17 cellular contexts compared by ENCODE assay signal in genomic region chr4:78765607-78766006, GRCh38. TPM values are rescaled to one million over a fixed set of nuclear protein-coding genes. Genes with fewer than 3 reads are reported as not detected.
DNase-seq lines count a peak whose midpoint lies in the region; ATAC-seq and TF ChIP-seq lines count a peak whose summit lies in the region.
"Had no signal": no experiment of that assay in that cellular context is flagged by ENCODE, and none has a peak within 500 bp of the region (broad histone marks: within the 10 kb centered on the region; RNA-seq: fewer than 3 reads in every experiment).

No MANE protein-coding gene starts in this region.

- no peak for TF ChIP-seq CTCF in DOHH2 (IDR thresholded peaks at IDR 0.05; ENCODE audit: low read depth, low read length, poor library complexity, severe bottlenecking)
- no peak for TF ChIP-seq CTCF in IMR-90 (conservative IDR thresholded peaks at IDR 0.05; ENCODE audit: low read depth, low read length)
- no peak for TF ChIP-seq CTCF in SU-DHL-6 (IDR thresholded peaks at IDR 0.05; ENCODE audit: insufficient read depth, low read length, poor library complexity, severe bottlenecking)

- H3K4me3 Mint-ChIP-seq in stimulated activated naive CD8-positive, alpha-beta T cell treated with anti-CD3 and anti-CD28 coated beads, Interleukin-15, amount 100 ng/mL, for 72 hours: no peak overlapping the region
- H3K4me3 Mint-ChIP-seq: CD8-positive, alpha-beta memory T cell had no signal

- H3K18ac ChIP-seq in IMR-90 (ENCODE audit: low read depth, low read length) (no peak overlapping the region), mesenchymal stem cell (ENCODE audit: low read depth in 1 of 2, low read length in 2 of 2) (no peak overlapping the region)

- 0 out of 2 replicates have a peak overlapping the region, but pooled peaks have one; percentile 5 for H3K27ac ChIP-seq in DOHH2 (ENCODE audit: low read depth, low read length)
- H3K27ac ChIP-seq in IMR-90 (ENCODE audit: insufficient read depth, low read length): no peak overlapping the region; the same call in 1 of the 2 replicates
- no peak overlapping the region for H3K27ac ChIP-seq in SU-DHL-6 (ENCODE audit: low read depth, low read length)
- H3K27ac ChIP-seq in mesenchymal stem cell (ENCODE audit: low read length, poor library complexity, severe bottlenecking): no peak overlapping the region
- H3K27ac ChIP-seq: BLaER1 treated with 17β-estradiol and CSF1 and Interleukin-3, amounts not matched to agents 10 nM and 100 nM had no signal

- H2BK120ac ChIP-seq in IMR-90 (ENCODE audit: low read depth, low read length) (peak overlapping the region; percentile 26; the same call in 1 of the 2 replicates), mesenchymal stem cell (ENCODE audit: low read depth, low read length) (no peak overlapping the region)

- in situ Hi-C loops in IMR-90 (cut with MboI; ENCODE audit: low sequenced_read_pairs): no loop called here

- H4K5ac ChIP-seq in IMR-90 (ENCODE audit: low read depth, low read length): no peak overlapping the region

- H3K4me3 ChIP-seq in DOHH2 (ENCODE audit: low read length) (peak overlapping the region; percentile 50), IMR-90 (ENCODE audit: insufficient read depth, low read depth, low read length) (no peak overlapping the region), SU-DHL-6 (ENCODE audit: insufficient read depth, low read length, poor library complexity, severe bottlenecking) (no peak overlapping the region), mesenchymal stem cell (ENCODE audit: insufficient read depth in 1 of 2, low read depth in 1 of 2, low read length in 2 of 2) (no peak overlapping the region)
- H3K4me3 ChIP-seq: BLaER1 treated with 17β-estradiol and CSF1 and Interleukin-3, amounts not matched to agents 10 nM and 100 nM; HAP-1; Peyer's patch had no signal

- ATAC-seq in IMR-90 (ENCODE audit: low read depth): no peak
- no peak for ATAC-seq in GM18511 (IDR thresholded peaks at IDR 0.05; ENCODE audit: unreplicated experiment)
- ATAC-seq in stimulated activated naive CD8-positive, alpha-beta T cell treated with anti-CD3 and anti-CD28 coated beads, Interleukin-15, amount 100 ng/mL, for 72 hours: no peak
- ATAC-seq: Right ventricle myocardium inferior had no signal

- dilution Hi-C loops in IMR-90 (cut with HindIII; ENCODE audit: low sequenced_read_pairs, unreplicated experiment): no loop called here

- no peak for TF ChIP-seq POLR2A in IMR-90 (IDR thresholded peaks at IDR 0.05; ENCODE audit: low read depth, low read length)

- intact Hi-C loops in IMR-90 (cut with micrococcal nuclease): no loop called here

- TF ChIP-seq RAD21 in IMR-90 (IDR thresholded peaks at IDR 0.05; ENCODE audit: low read length): no peak

- H2BK5ac ChIP-seq in IMR-90 (ENCODE audit: low read depth, low read length, poor library complexity, severe bottlenecking) (no peak overlapping the region), mesenchymal stem cell (ENCODE audit: low read depth, low read length, poor library complexity, severe bottlenecking) (no peak overlapping the region)

- H3K9me3 Mint-ChIP-seq in stimulated activated naive CD8-positive, alpha-beta T cell treated with anti-CD3 and anti-CD28 coated beads, Interleukin-15, amount 100 ng/mL, for 72 hours: no peaks in the 10 kb centered on the region
- H3K9me3 Mint-ChIP-seq: CD8-positive, alpha-beta memory T cell had no signal

- CTCF ChIA-PET in IMR-90 (lab: Yijun Ruan, JAX): interaction anchor here (1.3 kb wide), 1 partner anchor 121 kb away, joined by 3 read pairs; no protein-coding TSS in a partner anchor

- POLR2A ChIA-PET in IMR-90 (lab: Charles Lee; ENCODE audit: unreplicated experiment): no interaction called here

- H3K4me1 Mint-ChIP-seq in stimulated activated naive CD8-positive, alpha-beta T cell treated with anti-CD3 and anti-CD28 coated beads, Interleukin-15, amount 100 ng/mL, for 72 hours: peaks cover 43% of the 10 kb centered on the region
- H3K4me1 Mint-ChIP-seq: CD8-positive, alpha-beta memory T cell had no signal

- BruUV-seq in IMR-90 (replicated peaks; lab: Mats Ljungman, UMichigan): no TSS peak

- H2AK9ac ChIP-seq in IMR-90 (replicated peaks; ENCODE audit: low read depth, low read length, poor library complexity): no peak overlapping the region

- H3K27me3 ChIP-seq in DOHH2 (ENCODE audit: control insufficient read depth, low read length) (no peaks in the 10 kb centered on the region), IMR-90 (ENCODE audit: control insufficient read depth, insufficient read depth, low read length) (no peaks in the 10 kb centered on the region), SU-DHL-6 (ENCODE audit: low read length) (no peaks in the 10 kb centered on the region), mesenchymal stem cell (ENCODE audit: control insufficient read depth in 1 of 2, insufficient read depth in 1 of 2, low read length in 2 of 2) (no peaks in the 10 kb centered on the region)
- H3K27me3 ChIP-seq: BLaER1 treated with 17β-estradiol and CSF1 and Interleukin-3, amounts not matched to agents 10 nM and 100 nM; Peyer's patch had no signal

- no peaks in the 10 kb centered on the region for H3K36me3 ChIP-seq in DOHH2 (ENCODE audit: control insufficient read depth, low read length)
- H3K36me3 ChIP-seq in IMR-90 (ENCODE audit: control insufficient read depth, insufficient read depth, low read length): no peaks in the 10 kb centered on the region
- H3K36me3 ChIP-seq in SU-DHL-6 (ENCODE audit: low read length): no peaks in the 10 kb centered on the region
- H3K36me3 ChIP-seq in mesenchymal stem cell (ENCODE audit: control insufficient read depth in 1 of 2, insufficient read depth in 2 of 2, low read depth in 1 of 2, low read length in 2 of 2): no peaks in the 10 kb centered on the region
- H3K36me3 ChIP-seq: BLaER1 treated with 17β-estradiol and CSF1 and Interleukin-3, amounts not matched to agents 10 nM and 100 nM; HAP-1; Peyer's patch had no signal

- peaks cover 31% of the 10 kb centered on the region for H3K4me1 ChIP-seq in DOHH2 (ENCODE audit: control insufficient read depth, low read length)
- peaks cover 9% of the 10 kb centered on the region for H3K4me1 ChIP-seq in IMR-90 (ENCODE audit: control insufficient read depth, insufficient read depth, low read length)
- H3K4me1 ChIP-seq in mesenchymal stem cell (ENCODE audit: control insufficient read depth, insufficient read depth, low read depth, low read length): no peaks in the 10 kb centered on the region

- H3K4ac ChIP-seq in IMR-90 (ENCODE audit: low read depth, low read length): no peak overlapping the region
- H3K4ac ChIP-seq in mesenchymal stem cell (ENCODE audit: low read depth in 1 of 2, low read length in 2 of 2): no peak overlapping the region

- no peak overlapping the region for H3K27ac Mint-ChIP-seq in stimulated activated naive CD8-positive, alpha-beta T cell treated with anti-CD3 and anti-CD28 coated beads, Interleukin-15, amount 100 ng/mL, for 72 hours
- H3K27ac Mint-ChIP-seq: CD8-positive, alpha-beta memory T cell had no signal

- no peak overlapping the region for H3K14ac ChIP-seq in IMR-90 (replicated peaks; ENCODE audit: low read depth, low read length)
- no peak overlapping the region for H3K14ac ChIP-seq in mesenchymal stem cell (ENCODE audit: low read length in 2 of 2)

- H3K9ac ChIP-seq in IMR-90 (ENCODE audit: low read depth, low read length) (no peak overlapping the region), SU-DHL-6 (ENCODE audit: low read length) (no peak overlapping the region), mesenchymal stem cell (ENCODE audit: low read length) (peak overlapping the region; percentile 17)
- H3K9ac ChIP-seq: BLaER1 treated with 17β-estradiol and CSF1 and Interleukin-3, amounts not matched to agents 10 nM and 100 nM had no signal

- H3K9me3 ChIP-seq in DOHH2 (ENCODE audit: control insufficient read depth, insufficient read depth, low read length) (no peaks in the 10 kb centered on the region), IMR-90 (ENCODE audit: control insufficient read depth, insufficient read depth, low read length) (no peaks in the 10 kb centered on the region), SU-DHL-6 (ENCODE audit: insufficient read depth, low read length) (no peaks in the 10 kb centered on the region), mesenchymal stem cell (ENCODE audit: control insufficient read depth, low read length) (no peaks in the 10 kb centered on the region)
- H3K9me3 ChIP-seq: BLaER1 treated with 17β-estradiol and CSF1 and Interleukin-3, amounts not matched to agents 10 nM and 100 nM; HAP-1; Peyer's patch had no signal

- H2BK12ac ChIP-seq in mesenchymal stem cell (ENCODE audit: low read length in 2 of 2): no peak overlapping the region

- H2AK5ac ChIP-seq in IMR-90 (ENCODE audit: low read depth, low read length): no peak overlapping the region
- no peak overlapping the region for H2AK5ac ChIP-seq in mesenchymal stem cell (ENCODE audit: low read length, severe bottlenecking)

- H2BK15ac ChIP-seq in IMR-90 (ENCODE audit: low read depth, low read length) (no peak overlapping the region), mesenchymal stem cell (ENCODE audit: low read depth, poor library complexity, severe bottlenecking) (no peak overlapping the region)

- H3K79me2 ChIP-seq in DOHH2 (ENCODE audit: control insufficient read depth, low read length) (no peaks in the 10 kb centered on the region), SU-DHL-6 (ENCODE audit: insufficient read depth, low read length) (no peaks in the 10 kb centered on the region)

- H2AFZ ChIP-seq in IMR-90 (replicated peaks; ENCODE audit: low read length, poor library complexity) (no peak overlapping the region), SU-DHL-6 (ENCODE audit: low read depth, low read length, severe bottlenecking) (peak overlapping the region; percentile 84), mesenchymal stem cell (ENCODE audit: low read depth, low read length) (no peak overlapping the region)

- no peak overlapping the region for H3K56ac ChIP-seq in IMR-90 (ENCODE audit: extremely low read depth, insufficient read depth, low read length)

- no peaks in the 10 kb centered on the region for H3K27me3 Mint-ChIP-seq in stimulated activated naive CD8-positive, alpha-beta T cell treated with anti-CD3 and anti-CD28 coated beads, Interleukin-15, amount 100 ng/mL, for 72 hours

- no peak overlapping the region for H4K91ac ChIP-seq in IMR-90 (ENCODE audit: insufficient read depth, low read depth, low read length)
- H4K91ac ChIP-seq in mesenchymal stem cell (ENCODE audit: low read length): no peak overlapping the region

- H3K9me2 ChIP-seq in DOHH2 (replicated peaks; ENCODE audit: control insufficient read depth, low read length): no peaks in the 10 kb centered on the region
- no peaks in the 10 kb centered on the region for H3K9me2 ChIP-seq in SU-DHL-6 (replicated peaks; ENCODE audit: insufficient read depth, low read length)

- H3K9me1 ChIP-seq in IMR-90 (ENCODE audit: insufficient read depth, low read length): peaks cover 3% of the 10 kb centered on the region

- no peaks in the 10 kb centered on the region for H4K20me1 ChIP-seq in DOHH2 (ENCODE audit: control insufficient read depth, insufficient read depth, low read depth, low read length)
- H4K20me1 ChIP-seq in IMR-90 (ENCODE audit: insufficient read depth, low read length): no peaks in the 10 kb centered on the region
- no peaks in the 10 kb centered on the region for H4K20me1 ChIP-seq in SU-DHL-6 (ENCODE audit: low read depth, low read length)
- H4K20me1 ChIP-seq: BLaER1 treated with 17β-estradiol and CSF1 and Interleukin-3, amounts not matched to agents 10 nM and 100 nM had no signal

- DNase-seq in IMR-90 (no peak), mesenchymal stem cell (no peak), NCI-H226 (no peak)
- no peak for DNase-seq in stimulated activated naive CD8-positive, alpha-beta T cell treated with anti-CD3 and anti-CD28 coated beads, Interleukin-15, amount 100 ng/mL, for 72 hours
- DNase-seq: CD8-positive, alpha-beta memory T cell; DMS79; NCI-H1436; NCI-H2029; NCI-H2171; NCI-H748 treated with DMSO at 0.1 percent for 48 hours; Peyer's patch had no signal

- H2BK20ac ChIP-seq in IMR-90 (ENCODE audit: low read depth, low read length): peak overlapping the region; percentile 57; the same call in 1 of the 2 replicates

- H4K8ac ChIP-seq in IMR-90 (ENCODE audit: low read depth in 2 of 2, low read length in 2 of 2): peak overlapping the region in 1 of 2 experiments; percentile 28; a peak in 2 of 4 replicates
- H4K8ac ChIP-seq in mesenchymal stem cell (ENCODE audit: low read length): no peak overlapping the region

- H3K4me2 ChIP-seq in DOHH2 (ENCODE audit: low read length) (peak overlapping the region; percentile 73), IMR-90 (ENCODE audit: low read depth, low read length) (no peak overlapping the region), SU-DHL-6 (ENCODE audit: low read depth, low read length, poor library complexity, severe bottlenecking) (peak overlapping the region; percentile 68), mesenchymal stem cell (ENCODE audit: low read length, poor library complexity, severe bottlenecking) (no peak overlapping the region)

- H3K79me1 ChIP-seq in IMR-90 (ENCODE audit: low read depth in 1 of 2, low read length in 2 of 2) (0 out of 4 replicates have a peak, but pooled peaks cover 0 to 3% of the 10 kb centered on the region in 2 experiments), mesenchymal stem cell (replicated peaks; ENCODE audit: low read length, poor library complexity, severe bottlenecking) (no peaks in the 10 kb centered on the region)

- no CpG with 5 or more reads among the region's 1 CpG for whole genome bisulfite sequencing in IMR-90 (ENCODE audit: extremely low coverage in 2 of 2, insufficient read length in 1 of 2), 2 experiments
- 50% methylated on average over 1 of the region's 1 CpG for WGBS in mesenchymal stem cell

- H3F3A ChIP-seq in DOHH2 (ENCODE audit: control insufficient read depth, insufficient read depth): peaks cover 3% of the 10 kb centered on the region; the same call in 1 of the 2 replicates
- 0 out of 2 replicates have a peak, but pooled peaks cover 4% of the 10 kb centered on the region for H3F3A ChIP-seq in SU-DHL-6 (ENCODE audit: insufficient read depth)

- H3K23ac ChIP-seq in IMR-90 (ENCODE audit: low read depth, low read length) (no peak overlapping the region), mesenchymal stem cell (ENCODE audit: low read length in 2 of 2) (no peak overlapping the region)

RNA-seq across cellular contexts. Expression of gene BMP2K, which starts 10.5 kb away (rescaled TPM):
- total RNA-seq in IMR-90 (2012; rRNA removed): 46.1 and 59.7 TPM in 2 replicates
- 14.3 and 15.8 TPM in 2 replicates for polyA plus RNA-seq in IMR-90 (2012; rRNA removed)
- 3.6 and 3.8 TPM in 2 replicates for polyA plus RNA-seq in IMR-90 (2012; cell fraction: cytosol; rRNA removed)
- 7.6 and 39.7 TPM in 2 replicates for polyA plus RNA-seq in IMR-90 (2012; cell fraction: nucleus; rRNA removed; ENCODE audit: low replicate concordance)
- 25.5 TPM for polyA plus RNA-seq in mesenchymal stem cell (2013, experiment 1 of 2)
- 24.1 TPM for polyA plus RNA-seq in mesenchymal stem cell (2013, experiment 2 of 2)

Comparison
In these comparisons a context has a peak if more than half of its experiments do, and no peak if none do; other contexts are left out.
1. H3K4me2 ChIP-seq: peak in DOHH2 (single experiment) and SU-DHL-6 (single experiment); none in IMR-90 (single experiment) and mesenchymal stem cell (single experiment).